ENCODE assay signal across 17 cellular contexts in the genomic region with DNA sequence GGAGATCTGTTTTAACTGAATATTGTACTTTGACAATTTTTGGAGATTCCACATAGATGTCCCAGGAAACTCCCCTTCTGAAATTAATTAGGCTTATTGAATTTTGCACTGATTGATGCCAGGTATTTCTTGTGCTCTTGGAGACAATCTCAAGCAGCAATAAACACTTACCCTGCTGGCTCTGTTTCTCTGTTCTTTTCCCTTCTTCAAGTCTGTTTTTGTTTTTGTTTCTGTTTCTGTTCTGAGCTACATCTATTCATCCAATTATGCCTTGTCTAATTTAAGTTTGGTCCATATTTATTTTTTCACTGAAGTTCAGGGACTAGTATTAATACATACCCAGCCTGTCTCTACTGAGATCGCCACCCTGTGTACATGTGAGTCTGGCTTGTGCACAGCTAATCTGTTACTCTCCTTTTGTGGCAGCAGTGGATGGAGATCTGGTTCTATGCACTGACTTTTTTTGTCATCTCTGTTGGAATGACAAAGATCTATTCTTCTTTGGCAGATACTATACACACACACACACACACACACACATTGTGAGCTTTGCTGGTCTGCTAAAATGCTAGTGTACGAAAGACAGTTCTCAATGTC.
DNase-seq lines count a peak whose midpoint lies in the region; ATAC-seq, FAIRE-seq and TF ChIP-seq lines count a peak whose summit lies in the region.
"Had no signal": no experiment of that assay in that cellular context is flagged by ENCODE, and none has a peak within 500 bp of the region (broad histone marks: within the 10 kb centered on the region; RNA-seq: fewer than 3 reads in every experiment).

No MANE protein-coding gene starts in this region.

- no peak for DNase-seq in GM10248 (ENCODE audit: extremely low spot score)
- DNase-seq in medulla oblongata (ENCODE audit: extremely low spot score): peak; percentile 40
- no peak for DNase-seq in urothelium cell line (ENCODE audit: low spot score)
- DNase-seq in erythroblast (lab: John Stamatoyannopoulos, UW): no peak
- DNase-seq in RPMI8226: no peak
- no peak for DNase-seq in NCI-H446 (lab: John Stamatoyannopoulos, UW)
- DNase-seq: activated CD8-positive, alpha-beta T cell treated with anti-CD3 and anti-CD28 coated beads, Interleukin-2, amount 10 ng/mL, durations not matched to agents 7 days and 5 days; activated effector memory CD4-positive, alpha-beta T cell treated with Interleukin-2 at 50 U/mL for 16 hours; MV-4-11; SHP77; stimulated activated CD4-positive, alpha-beta T cell treated with anti-CD3 and anti-CD28 coated beads, Interleukin-4, amount 100 ng/mL, for 4 hours; upper lobe of left lung had no signal

- no peak for TF ChIP-seq POLR2A in erythroblast (IDR thresholded peaks at IDR 0.05; ENCODE audit: low read length)

- TF ChIP-seq CTCF in GM10248 (IDR thresholded peaks at IDR 0.05; ENCODE audit: control extremely low read depth, extremely low read depth, low read depth, missing control alignments): peak; percentile 14

- ATAC-seq in GM21447 (IDR thresholded peaks at IDR 0.05; ENCODE audit: unreplicated experiment): peak; percentile 52
- ATAC-seq in HG03575 (IDR thresholded peaks at IDR 0.05; ENCODE audit: extremely low read depth, insufficient number of reproducible peaks, low FRiP score, unreplicated experiment): peak; percentile 46
- ATAC-seq: activated CD8-positive, alpha-beta T cell treated with anti-CD3 and anti-CD28 coated beads, Interleukin-2, amount 10 ng/mL, durations not matched to agents 7 days and 5 days; HepG2 had no signal

- CTCF ChIA-PET in GM10248 (lab: Yijun Ruan, JAX): interaction anchor here (1.1 to 2.9 kb wide), 16 partner anchors 10 to 150 kb away, joined by 3 to 21 read pairs (median 7); no protein-coding TSS in a partner anchor

- FAIRE-seq in urothelium cell line (lab: Jason Lieb, UNC): no peak
- FAIRE-seq: endothelial cell of umbilical vein, HepG2, islet of Langerhans had no signal

- POLR2A ChIA-PET in GM10248 (lab: Yijun Ruan, JAX): no interaction called here
